Comparison of ENCODE assay signal across 9 cellular contexts in the genomic region with DNA sequence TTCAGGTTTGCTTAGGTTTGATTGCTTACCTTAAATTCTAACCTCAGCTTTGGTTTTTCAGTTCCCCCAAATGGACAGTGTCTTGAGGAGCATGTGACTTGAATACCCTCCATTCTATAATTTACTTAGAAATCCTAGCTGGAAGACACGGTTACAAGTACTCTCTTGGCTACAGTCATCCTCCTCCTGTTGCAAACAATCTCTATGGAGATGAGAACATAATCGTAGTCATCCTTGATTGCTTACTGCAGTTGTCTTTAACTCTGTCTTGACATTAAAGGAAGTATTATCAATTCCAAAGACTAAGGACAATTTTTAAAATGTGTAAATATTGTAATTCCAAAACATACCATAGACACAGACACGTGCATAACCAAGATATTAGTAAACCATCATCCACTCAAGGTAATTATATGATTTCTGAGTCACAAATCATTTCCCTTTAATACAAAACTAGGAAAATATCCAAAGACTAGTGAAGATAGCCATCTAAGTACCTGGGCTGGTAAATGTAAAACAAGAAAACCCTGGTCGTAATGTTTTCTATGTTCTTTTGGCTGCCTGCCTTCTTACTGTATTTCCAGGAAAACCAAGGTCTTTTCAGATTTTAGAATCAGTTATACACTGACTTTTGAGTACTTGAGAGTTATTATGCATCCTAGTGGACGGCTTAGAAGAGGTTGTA.
"Had no signal": no experiment of that assay in that cellular context is flagged by ENCODE, and none has a peak within 500 bp of the region (broad histone marks: within the 10 kb centered on the region; RNA-seq: fewer than 3 reads in every experiment).

No MANE protein-coding gene starts in this region.

- ATAC-seq: HCT116, HepG2 had no signal

- H3K9me3 ChIP-seq: HAP-1 had no signal

- H3K36me3 ChIP-seq: HAP-1 had no signal

- DNase-seq: GM23248, GOT3, H7, HFFc6 had no signal

- H3K36me3 Mint-ChIP-seq: IgD-negative memory B cell had no signal

- H3K27ac Mint-ChIP-seq: HFFc6, IgD-negative memory B cell had no signal

- H3K4me3 Mint-ChIP-seq: HFFc6, IgD-negative memory B cell had no signal

- H3K4me3 ChIP-seq: GM23248, HAP-1 had no signal

- H3K4me1 Mint-ChIP-seq: IgD-negative memory B cell had no signal

- H3K9ac ChIP-seq: GM23248 had no signal

- H3K27ac ChIP-seq: GM23248, HL-60 had no signal

- H3K27me3 Mint-ChIP-seq: IgD-negative memory B cell had no signal

- H2AFZ ChIP-seq: GM23248 had no signal
